ENCODE assay signal across 26 cellular contexts in genomic region chr15:94131875-94132274, GRCh38.
DNase-seq lines count a peak whose midpoint lies in the region; ATAC-seq and TF ChIP-seq lines count a peak whose summit lies in the region.
"Had no signal": no experiment of that assay in that cellular context is flagged by ENCODE, and none has a peak within 500 bp of the region (broad histone marks: within the 10 kb centered on the region; RNA-seq: fewer than 3 reads in every experiment).

No MANE protein-coding gene starts in this region.

- H3K27me3 ChIP-seq in DOHH2 (ENCODE audit: control insufficient read depth, low read length) (peaks cover 11% of the 10 kb centered on the region; the same call in 1 of the 2 replicates), HCT116 (ENCODE audit: insufficient read depth, low read length) (peaks cover 40% of the 10 kb centered on the region)
- H3K27me3 ChIP-seq: upper lobe of right lung had no signal

- H4K20me1 ChIP-seq in DOHH2 (ENCODE audit: control insufficient read depth, insufficient read depth, low read depth, low read length) = no peaks in the 10 kb centered on the region
- H4K20me1 ChIP-seq in HCT116 (ENCODE audit: insufficient read depth) = no peaks in the 10 kb centered on the region

- no peaks in the 10 kb centered on the region for H3K79me2 ChIP-seq in DOHH2 (ENCODE audit: control insufficient read depth, low read length)
- H3K79me2 ChIP-seq in HCT116 (ENCODE audit: insufficient read depth, low read length) = no peaks in the 10 kb centered on the region

- H3K36me3 ChIP-seq in DOHH2 (ENCODE audit: control insufficient read depth, low read length) (no peaks in the 10 kb centered on the region), HCT116 (ENCODE audit: control insufficient read depth in 1 of 2, insufficient read depth in 2 of 2, low read length in 2 of 2) (no peaks in the 10 kb centered on the region)
- H3K36me3 ChIP-seq: right lobe of liver, upper lobe of right lung had no signal

- RAD21 ChIA-PET in HCT116 (lab: Charles Lee; ENCODE audit: low non-redundant PET in 1 of 2, low total read pairs in 2 of 2, uncharacterized antibody in 2 of 2, unreplicated experiment in 2 of 2) = no interaction called here

- no peaks in the 10 kb centered on the region for H3K9me3 ChIP-seq in DOHH2 (ENCODE audit: control insufficient read depth, insufficient read depth, low read length)
- H3K9me3 ChIP-seq in HCT116 (ENCODE audit: control insufficient read depth in 1 of 2, insufficient read depth in 1 of 2, low read depth in 1 of 2, low read length in 2 of 2) = no peaks in the 10 kb centered on the region
- H3K9me3 ChIP-seq: right lobe of liver, upper lobe of right lung had no signal

- H3K27ac ChIP-seq in DOHH2 (ENCODE audit: low read depth, low read length) (no peak overlapping the region), HCT116 (ENCODE audit: low read depth, low read length) (no peak overlapping the region)
- H3K27ac ChIP-seq: dorsolateral prefrontal cortex, right lobe of liver, SK-N-MC, upper lobe of right lung, VCaP had no signal

- H3K9ac ChIP-seq in HCT116 (ENCODE audit: low read length) = no peak overlapping the region

- no peak for TF ChIP-seq POLR2A in HCT116 (IDR thresholded peaks at IDR 0.05; ENCODE audit: borderline replicate concordance, extremely low read depth, insufficient read depth, insufficient read length)

- no peaks in the 10 kb centered on the region for H3F3A ChIP-seq in DOHH2 (ENCODE audit: control insufficient read depth, insufficient read depth)

- H3K4me1 ChIP-seq in DOHH2 (ENCODE audit: control insufficient read depth, low read length) (no peaks in the 10 kb centered on the region), HCT116 (ENCODE audit: control insufficient read depth in 1 of 2, insufficient read depth in 2 of 2, low read length in 2 of 2) (no peaks in the 10 kb centered on the region)
- H3K4me1 ChIP-seq: right lobe of liver, upper lobe of right lung had no signal

- TF ChIP-seq CTCF in DOHH2 (IDR thresholded peaks at IDR 0.05; ENCODE audit: low read depth, low read length, poor library complexity, severe bottlenecking) (peak; percentile 36), HCT116 (IDR thresholded peaks at IDR 0.05 in 2 of 3, conservative IDR thresholded peaks at IDR 0.05 in 1 of 3; ENCODE audit: borderline replicate concordance in 1 of 3, insufficient read depth in 1 of 3, low read depth in 2 of 3, low read length in 2 of 3) (no peak; a peak in 1 of 6 replicates), fibroblast of villous mesenchyme (IDR thresholded peaks at IDR 0.05; ENCODE audit: insufficient read depth, low read depth, low read length) (no peak)

- POLR2A ChIA-PET in HCT116 (lab: Charles Lee) = no interaction called here

- H3K4me3 ChIP-seq in DOHH2 (ENCODE audit: low read length) (no peak overlapping the region), HCT116 (replicated peaks in 1 of 2; ENCODE audit: low read depth in 1 of 2, low read length in 2 of 2) (no peak overlapping the region), fibroblast of villous mesenchyme (ENCODE audit: low read depth, low read length) (no peak overlapping the region)
- H3K4me3 ChIP-seq: dorsolateral prefrontal cortex, right lobe of liver, SK-N-MC, upper lobe of right lung had no signal

- ATAC-seq in HCT116 = peak; percentile 32; the same call in 1 of the 2 replicates
- no peak for ATAC-seq in HG02981 (IDR thresholded peaks at IDR 0.05; ENCODE audit: unreplicated experiment)
- no peak for ATAC-seq in GM18873 (IDR thresholded peaks at IDR 0.05; ENCODE audit: low FRiP score, unreplicated experiment)
- ATAC-seq: naive thymus-derived CD4-positive, alpha-beta T cell; Panc1; right lobe of liver; upper lobe of right lung had no signal

- no peak overlapping the region for H2AFZ ChIP-seq in HCT116 (ENCODE audit: low read depth, low read length, poor library complexity, severe bottlenecking)

- CTCF ChIA-PET in HCT116 (lab: Charles Lee) = interaction anchor here (2.1 kb wide), 1 partner anchor 12 kb away, joined by 9 read pairs; no protein-coding TSS in a partner anchor

- no TSS peak for BruUV-seq in HCT116 (replicated peaks; lab: Mats Ljungman, UMichigan)

- DNase-seq in HCT116 (ENCODE audit: low read depth, low spot score) (no peak), RPMI7951 (ENCODE audit: low read depth) (peak; percentile 14), fibroblast of villous mesenchyme (ENCODE audit: low read depth) (peak; percentile 5), HPDE6-E6E7 (ENCODE audit: extremely low spot score) (no peak)
- DNase-seq: activated CD4-positive, alpha-beta T cell treated with anti-CD3 and anti-CD28 coated beads for 48 hours; activated CD8-positive, alpha-beta memory T cell treated with anti-CD3 and anti-CD28 coated beads for 24 hours; activated gamma-delta T cell; activated T-cell treated with anti-CD3 and anti-CD28 coated beads, Interleukin-2, amount 50 U/mL, for 1 hour; central memory CD4-positive, alpha-beta T cell; DMS153; dorsolateral prefrontal cortex; glutamatergic neuron; midbrain; naive thymus-derived CD4-positive, alpha-beta T cell; NCI-H1092 treated with DMSO at 0.1 percent for 48 hours; NCI-H187 treated with DMSO at 0.1 percent for 48 hours; NCI-H524; right lobe of liver; stimulated activated CD4-positive, alpha-beta T cell treated with anti-CD3 and anti-CD28 coated beads, Interleukin-4, amount 100 ng/mL, for 1 hour; upper lobe of right lung had no signal

- H3K9me2 ChIP-seq in DOHH2 (replicated peaks; ENCODE audit: control insufficient read depth, low read length) = no peaks in the 10 kb centered on the region
- H3K9me2 ChIP-seq in HCT116 (ENCODE audit: insufficient read depth) = no peaks in the 10 kb centered on the region

- intact Hi-C loops in HCT116 (cut with micrococcal nuclease) = no loop called here

- no peak for TF ChIP-seq RAD21 in HCT116 (IDR thresholded peaks at IDR 0.05; ENCODE audit: low read depth)

- no peak overlapping the region for H3K4me2 ChIP-seq in DOHH2 (ENCODE audit: low read length)
- no peak overlapping the region for H3K4me2 ChIP-seq in HCT116 (ENCODE audit: low read length)

TF ChIP-seq in HCT116, 20 proteins besides CTCF, POLR2A, EP300 and RAD21:
- TF ChIP-seq EZH2 (IDR thresholded peaks at IDR 0.05) = no peak
- TF ChIP-seq ELF1 (IDR thresholded peaks at IDR 0.05; ENCODE audit: borderline replicate concordance, low read depth) = no peak
- no peak for TF ChIP-seq CEBPB (IDR thresholded peaks at IDR 0.05; ENCODE audit: low read depth)
- no peak for TF ChIP-seq ATF3 (IDR thresholded peaks at IDR 0.05)
- TF ChIP-seq FOSL1 (IDR thresholded peaks at IDR 0.05; ENCODE audit: low read depth) = no peak
- no peak for TF ChIP-seq ZBTB33 (IDR thresholded peaks at IDR 0.05; ENCODE audit: extremely low read depth, insufficient replicate concordance, low read length)
- no peak for TF ChIP-seq ZFX (IDR thresholded peaks at IDR 0.05)
- no peak for TF ChIP-seq MAX (IDR thresholded peaks at IDR 0.05)
- TF ChIP-seq SP1 (IDR thresholded peaks at IDR 0.05; ENCODE audit: low read depth) = no peak
- TF ChIP-seq CBX3 (IDR thresholded peaks at IDR 0.05; ENCODE audit: low read depth) = no peak
- no peak for TF ChIP-seq TCF7L2 (IDR thresholded peaks at IDR 0.05; ENCODE audit: borderline replicate concordance, extremely low read depth, insufficient read depth, insufficient read length)
- no peak for TF ChIP-seq EZH2phosphoT487 (IDR thresholded peaks at IDR 0.05; ENCODE audit: borderline replicate concordance)
- TF ChIP-seq ZNF274 (IDR thresholded peaks at IDR 0.05; ENCODE audit: low read depth, low read length) = no peak
- TF ChIP-seq POLR2AphosphoS5 (IDR thresholded peaks at IDR 0.05; ENCODE audit: low read depth, low read length) = no peak
- TF ChIP-seq EGR1 (IDR thresholded peaks at IDR 0.05; ENCODE audit: low read depth) = no peak

Comparison
In these comparisons a context has a peak if more than half of its experiments do, and no peak if none do; other contexts are left out.
1. DNase-seq: peak in RPMI7951 (single experiment) and fibroblast of villous mesenchyme (single experiment); none in HCT116 (single experiment) and HPDE6-E6E7 (single experiment).